19 cellular contexts compared by ENCODE assay signal in genomic region chr7:101545441-101546190, GRCh38.
A peak's percentile ranks its signal among the peaks of the same experiment; 100 is the strongest.
DNase-seq lines count a peak whose midpoint lies in the region; ATAC-seq, FAIRE-seq and TF ChIP-seq lines count a peak whose summit lies in the region.
"Had no signal": no experiment of that assay in that cellular context is flagged by ENCODE, and none has a peak within 500 bp of the region (broad histone marks: within the 10 kb centered on the region; RNA-seq: fewer than 3 reads in every experiment).

No MANE protein-coding gene starts in this region.

- no peaks in the 10 kb centered on the region for H3K79me1 ChIP-seq in neuronal stem cell (ENCODE audit: low read depth, low read length)

- H3K27me3 ChIP-seq in neuronal stem cell (ENCODE audit: control insufficient read depth in 3 of 3, insufficient read depth in 3 of 3, low read depth in 1 of 3, low read length in 3 of 3) = peaks cover 0 to 2% (median 0%) of the 10 kb centered on the region in 3 experiments
- no peaks in the 10 kb centered on the region for H3K27me3 ChIP-seq in WERI-Rb-1 (ENCODE audit: insufficient read depth, low read depth, severe bottlenecking)
- H3K27me3 ChIP-seq: BLaER1 had no signal

- H2AFZ ChIP-seq in neuronal stem cell (ENCODE audit: low read length) = no peak overlapping the region

- H3K18ac ChIP-seq in neuronal stem cell (ENCODE audit: low read length) = peak overlapping the region; percentile 19

- H3K4me3 ChIP-seq in neuronal stem cell (ENCODE audit: low read length in 2 of 2) (no peak overlapping the region), WERI-Rb-1 (ENCODE audit: low read depth, low read length) (no peak overlapping the region)
- H3K4me3 ChIP-seq: BLaER1 had no signal

- no peaks in the 10 kb centered on the region for H3K36me3 Mint-ChIP-seq in activated naive CD4-positive, alpha-beta T cell treated with anti-CD3 and anti-CD28 coated beads, Interleukin-2, amount 10 ng/mL, durations not matched to agents 7 days and 5 days
- no peaks in the 10 kb centered on the region for H3K36me3 Mint-ChIP-seq in activated naive CD4-positive, alpha-beta T cell treated with anti-CD3 and anti-CD28 coated beads, Interleukin-2, amount 50 U/mL, for 72 hours
- H3K36me3 Mint-ChIP-seq in chondrocyte (ENCODE audit: low read depth) = peaks cover 16% of the 10 kb centered on the region
- H3K36me3 Mint-ChIP-seq: CD8-positive, alpha-beta memory T cell had no signal

- H3K9me3 ChIP-seq in neuronal stem cell (replicated peaks in 1 of 2; ENCODE audit: control insufficient read depth in 2 of 2, insufficient read depth in 1 of 2, low read depth in 1 of 2, low read length in 2 of 2) (peaks cover 0 to 4% of the 10 kb centered on the region in 2 donors), WERI-Rb-1 (ENCODE audit: severe bottlenecking) (no peaks in the 10 kb centered on the region)
- H3K9me3 ChIP-seq: BLaER1, Caco-2 had no signal

- peaks cover under 1% of the 10 kb centered on the region in 2 donors for H3K4me1 ChIP-seq in neuronal stem cell (ENCODE audit: control insufficient read depth in 2 of 2, insufficient read depth in 1 of 2, low read depth in 1 of 2, low read length in 2 of 2)

- H3K4me2 ChIP-seq in neuronal stem cell (ENCODE audit: insufficient read depth, low read length, poor library complexity, severe bottlenecking) = no peak overlapping the region
- H3K4me2 ChIP-seq: BLaER1 had no signal

- no peak overlapping the region for H2BK120ac ChIP-seq in neuronal stem cell (ENCODE audit: low read depth, low read length)

- FAIRE-seq in urothelium cell line (lab: Jason Lieb, UNC) = peak; percentile 76
- FAIRE-seq: GM12892, H54, HTR-8/SVneo had no signal

- no peak overlapping the region for H2BK5ac ChIP-seq in neuronal stem cell (ENCODE audit: low read length)

- no peak overlapping the region for H3K27ac Mint-ChIP-seq in activated naive CD4-positive, alpha-beta T cell treated with anti-CD3 and anti-CD28 coated beads, Interleukin-2, amount 10 ng/mL, durations not matched to agents 7 days and 5 days
- no peak overlapping the region for H3K27ac Mint-ChIP-seq in activated naive CD4-positive, alpha-beta T cell treated with anti-CD3 and anti-CD28 coated beads, Interleukin-2, amount 50 U/mL, for 72 hours
- no peak overlapping the region for H3K27ac Mint-ChIP-seq in chondrocyte (ENCODE audit: unreplicated experiment)

- peak overlapping the region; percentile 21 for H3K9ac ChIP-seq in neuronal stem cell (ENCODE audit: low read depth, low read length, poor library complexity)
- H3K9ac ChIP-seq: BLaER1 had no signal

- peaks cover 4% of the 10 kb centered on the region for H3K27me3 Mint-ChIP-seq in activated naive CD4-positive, alpha-beta T cell treated with anti-CD3 and anti-CD28 coated beads, Interleukin-2, amount 10 ng/mL, durations not matched to agents 7 days and 5 days
- no peaks in the 10 kb centered on the region for H3K27me3 Mint-ChIP-seq in chondrocyte (ENCODE audit: low read depth)

- CTCF ChIA-PET in activated naive CD4-positive, alpha-beta T cell treated with anti-CD3 and anti-CD28 coated beads, Interleukin-2, amount 10 ng/mL, durations not matched to agents 7 days and 5 days (lab: Charles Lee) = interaction anchor here (1.4 kb wide), 1 partner anchor 9 kb away, joined by 4 read pairs; no protein-coding TSS in a partner anchor

- H3K36me3 ChIP-seq in neuronal stem cell (replicated peaks in 1 of 2; ENCODE audit: control insufficient read depth in 2 of 2, insufficient read depth in 2 of 2, low read length in 2 of 2) (peaks cover 28 to 50% of the 10 kb centered on the region in 2 donors), WERI-Rb-1 (no peaks in the 10 kb centered on the region)
- H3K36me3 ChIP-seq: BLaER1 had no signal

- DNase-seq in activated naive CD4-positive, alpha-beta T cell treated with anti-CD3 and anti-CD28 coated beads, Interleukin-2, amount 10 ng/mL, durations not matched to agents 7 days and 5 days = peak; percentile 16
- no peak for DNase-seq in activated naive CD4-positive, alpha-beta T cell treated with anti-CD3 and anti-CD28 coated beads, Interleukin-2, amount 50 U/mL, for 72 hours (ENCODE audit: low spot score in 2 of 2)
- DNase-seq in chondrocyte (ENCODE audit: low spot score) (peak; percentile 49), neuronal stem cell (ENCODE audit: low spot score) (no peak), urothelium cell line (ENCODE audit: low spot score) (no peak), NCI-H1930 (lab: John Stamatoyannopoulos, UW) (no peak), WERI-Rb-1 (no peak), GM19238 (ENCODE audit: insufficient read length, low spot score) (no peak)
- DNase-seq: AML-193, Caco-2, DND-41, GDM1 had no signal

- peak overlapping the region; percentile 31 for H3K23ac ChIP-seq in neuronal stem cell (ENCODE audit: low read depth, low read length, poor library complexity)

- no peak overlapping the region for H4K8ac ChIP-seq in neuronal stem cell (ENCODE audit: low read depth, low read length)

- H2AK5ac ChIP-seq in neuronal stem cell (ENCODE audit: low read depth, low read length) = no peak overlapping the region

- H4K91ac ChIP-seq in neuronal stem cell (ENCODE audit: low read depth, low read length, poor library complexity) = no peak overlapping the region

- no peaks in the 10 kb centered on the region for H3K4me1 Mint-ChIP-seq in activated naive CD4-positive, alpha-beta T cell treated with anti-CD3 and anti-CD28 coated beads, Interleukin-2, amount 10 ng/mL, durations not matched to agents 7 days and 5 days
- peaks cover 3% of the 10 kb centered on the region for H3K4me1 Mint-ChIP-seq in chondrocyte (ENCODE audit: low read depth)

- WGBS in neuronal stem cell (ENCODE audit: extremely low coverage in 2 of 2, insufficient read length in 2 of 2, insufficient replicate concordance in 1 of 2), 2 donors = no CpG with 5 or more reads among the region's 10 CpGs

- no peak overlapping the region for H3K4me3 Mint-ChIP-seq in activated naive CD4-positive, alpha-beta T cell treated with anti-CD3 and anti-CD28 coated beads, Interleukin-2, amount 10 ng/mL, durations not matched to agents 7 days and 5 days
- no peak overlapping the region for H3K4me3 Mint-ChIP-seq in chondrocyte (ENCODE audit: unreplicated experiment)
- H3K4me3 Mint-ChIP-seq: CD8-positive, alpha-beta memory T cell had no signal

- H3K27ac ChIP-seq in neuronal stem cell (replicated peaks; ENCODE audit: low read length) = no peak overlapping the region
- no peak overlapping the region for H3K27ac ChIP-seq in WERI-Rb-1
- H3K27ac ChIP-seq: 22Rv1, BLaER1 had no signal

- no peak overlapping the region for H3K14ac ChIP-seq in neuronal stem cell (ENCODE audit: low read length)

- H3K4ac ChIP-seq in neuronal stem cell (ENCODE audit: low read length) = no peak overlapping the region

- no peak overlapping the region for H2BK15ac ChIP-seq in neuronal stem cell (ENCODE audit: low read length)

- no peak for ATAC-seq in activated naive CD4-positive, alpha-beta T cell treated with anti-CD3 and anti-CD28 coated beads, Interleukin-2, amount 50 U/mL, for 72 hours
- ATAC-seq: HCT116 had no signal

- no peaks in the 10 kb centered on the region for H3K9me3 Mint-ChIP-seq in activated naive CD4-positive, alpha-beta T cell treated with anti-CD3 and anti-CD28 coated beads, Interleukin-2, amount 10 ng/mL, durations not matched to agents 7 days and 5 days
- H3K9me3 Mint-ChIP-seq in activated naive CD4-positive, alpha-beta T cell treated with anti-CD3 and anti-CD28 coated beads, Interleukin-2, amount 50 U/mL, for 72 hours = no peaks in the 10 kb centered on the region
- H3K9me3 Mint-ChIP-seq in chondrocyte (ENCODE audit: low read depth) = no peaks in the 10 kb centered on the region
- H3K9me3 Mint-ChIP-seq: CD8-positive, alpha-beta memory T cell had no signal

- H2BK12ac ChIP-seq in neuronal stem cell (ENCODE audit: low read length) = no peak overlapping the region

- no peak for TF ChIP-seq CTCF in chondrocyte (IDR thresholded peaks at IDR 0.05)
- no peak for TF ChIP-seq CTCF in WERI-Rb-1 (IDR thresholded peaks at IDR 0.05; ENCODE audit: low read depth, low read length)

Comparison
In these comparisons a context has a peak if more than half of its experiments do, and no peak if none do; other contexts are left out.
1. DNase-seq: peak in activated naive CD4-positive, alpha-beta T cell treated with anti-CD3 and anti-CD28 coated beads, Interleukin-2, amount 10 ng/mL, durations not matched to agents 7 days and 5 days (single experiment) and chondrocyte (single experiment); none in activated naive CD4-positive, alpha-beta T cell treated with anti-CD3 and anti-CD28 coated beads, Interleukin-2, amount 50 U/mL, for 72 hours (0 of 2), neuronal stem cell (single experiment), urothelium cell line (single experiment), NCI-H1930 (0 of 2), WERI-Rb-1 (single experiment) and GM19238 (single experiment).